ENCODE assay signal across 2 cellular contexts in the genomic region with DNA sequence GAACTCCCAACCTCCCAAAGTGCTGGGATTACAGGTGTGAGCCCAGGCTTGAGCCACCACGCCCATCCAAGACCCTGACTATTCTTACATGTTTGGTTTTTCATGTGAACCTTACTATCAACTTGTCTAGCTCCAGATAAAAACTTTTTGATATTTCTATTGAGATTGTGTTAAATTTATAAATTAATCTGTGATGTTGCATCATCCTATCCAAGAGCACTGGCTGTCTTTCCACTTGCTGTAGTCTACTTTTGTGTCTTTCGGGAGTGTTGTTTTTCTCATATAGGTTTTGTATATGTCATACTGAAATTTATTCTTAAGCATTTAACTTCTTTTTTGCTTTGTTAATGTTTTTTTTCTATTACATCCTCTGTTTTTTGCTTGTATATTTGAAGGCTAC.
TF ChIP-seq lines count a peak whose summit lies in the region.

No MANE protein-coding gene starts in this region.

TF ChIP-seq in IMR-90, 13 proteins besides CTCF, POLR2A, EP300 and RAD21:
- TF ChIP-seq, protein P1, sequence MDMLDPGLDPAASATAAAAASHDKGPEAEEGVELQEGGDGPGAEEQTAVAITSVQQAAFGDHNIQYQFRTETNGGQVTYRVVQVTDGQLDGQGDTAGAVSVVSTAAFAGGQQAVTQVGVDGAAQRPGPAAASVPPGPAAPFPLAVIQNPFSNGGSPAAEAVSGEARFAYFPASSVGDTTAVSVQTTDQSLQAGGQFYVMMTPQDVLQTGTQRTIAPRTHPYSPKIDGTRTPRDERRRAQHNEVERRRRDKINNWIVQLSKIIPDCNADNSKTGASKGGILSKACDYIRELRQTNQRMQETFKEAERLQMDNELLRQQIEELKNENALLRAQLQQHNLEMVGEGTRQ (IDR thresholded peaks at IDR 0.05; ENCODE audit: low read depth, low read length) = no peak
- TF ChIP-seq MAZ (IDR thresholded peaks at IDR 0.05; ENCODE audit: borderline replicate concordance, low read depth, low read length) (no peak), MAFK (IDR thresholded peaks at IDR 0.05; ENCODE audit: low read depth, low read length) (no peak), FOS (IDR thresholded peaks at IDR 0.05; ENCODE audit: low read depth, low read length) (no peak), SMC3 (IDR thresholded peaks at IDR 0.05; ENCODE audit: low read depth, low read length) (no peak), CEBPB (IDR thresholded peaks at IDR 0.05; ENCODE audit: low read depth, low read length) (peak; percentile 30; the same call in 1 of the 2 replicates)

TF ChIP-seq in K562, 482 proteins besides CTCF, POLR2A, EP300 and RAD21:
- TF ChIP-seq CEBPG (CRISPR knock-in tag; IDR thresholded peaks at IDR 0.05) (no peak), CEBPG (tag; conservative IDR thresholded peaks at IDR 0.05 in 1 of 2, IDR thresholded peaks at IDR 0.05 in 1 of 2) (peak; percentile 26 to 59; a peak in 2 of 4 replicates)
- TF ChIP-seq, protein P2, sequence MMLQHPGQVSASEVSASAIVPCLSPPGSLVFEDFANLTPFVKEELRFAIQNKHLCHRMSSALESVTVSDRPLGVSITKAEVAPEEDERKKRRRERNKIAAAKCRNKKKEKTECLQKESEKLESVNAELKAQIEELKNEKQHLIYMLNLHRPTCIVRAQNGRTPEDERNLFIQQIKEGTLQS (IDR thresholded peaks at IDR 0.05) = peak; percentile 55; the same call in 1 of the 2 replicates
- TF ChIP-seq, protein P2 (CRISPR knock-in tag; conservative IDR thresholded peaks at IDR 0.05) = no peak
- TF ChIP-seq, protein P3, sequence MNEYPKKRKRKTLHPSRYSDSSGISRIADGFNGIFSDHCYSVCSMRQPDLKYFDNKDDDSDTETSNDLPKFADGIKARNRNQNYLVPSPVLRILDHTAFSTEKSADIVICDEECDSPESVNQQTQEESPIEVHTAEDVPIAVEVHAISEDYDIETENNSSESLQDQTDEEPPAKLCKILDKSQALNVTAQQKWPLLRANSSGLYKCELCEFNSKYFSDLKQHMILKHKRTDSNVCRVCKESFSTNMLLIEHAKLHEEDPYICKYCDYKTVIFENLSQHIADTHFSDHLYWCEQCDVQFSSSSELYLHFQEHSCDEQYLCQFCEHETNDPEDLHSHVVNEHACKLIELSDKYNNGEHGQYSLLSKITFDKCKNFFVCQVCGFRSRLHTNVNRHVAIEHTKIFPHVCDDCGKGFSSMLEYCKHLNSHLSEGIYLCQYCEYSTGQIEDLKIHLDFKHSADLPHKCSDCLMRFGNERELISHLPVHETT (CRISPR knock-in tag; conservative IDR thresholded peaks at IDR 0.05 in 1 of 2, IDR thresholded peaks at IDR 0.05 in 1 of 2) = no peak
